8 cellular contexts compared by ENCODE assay signal in the genomic region with DNA sequence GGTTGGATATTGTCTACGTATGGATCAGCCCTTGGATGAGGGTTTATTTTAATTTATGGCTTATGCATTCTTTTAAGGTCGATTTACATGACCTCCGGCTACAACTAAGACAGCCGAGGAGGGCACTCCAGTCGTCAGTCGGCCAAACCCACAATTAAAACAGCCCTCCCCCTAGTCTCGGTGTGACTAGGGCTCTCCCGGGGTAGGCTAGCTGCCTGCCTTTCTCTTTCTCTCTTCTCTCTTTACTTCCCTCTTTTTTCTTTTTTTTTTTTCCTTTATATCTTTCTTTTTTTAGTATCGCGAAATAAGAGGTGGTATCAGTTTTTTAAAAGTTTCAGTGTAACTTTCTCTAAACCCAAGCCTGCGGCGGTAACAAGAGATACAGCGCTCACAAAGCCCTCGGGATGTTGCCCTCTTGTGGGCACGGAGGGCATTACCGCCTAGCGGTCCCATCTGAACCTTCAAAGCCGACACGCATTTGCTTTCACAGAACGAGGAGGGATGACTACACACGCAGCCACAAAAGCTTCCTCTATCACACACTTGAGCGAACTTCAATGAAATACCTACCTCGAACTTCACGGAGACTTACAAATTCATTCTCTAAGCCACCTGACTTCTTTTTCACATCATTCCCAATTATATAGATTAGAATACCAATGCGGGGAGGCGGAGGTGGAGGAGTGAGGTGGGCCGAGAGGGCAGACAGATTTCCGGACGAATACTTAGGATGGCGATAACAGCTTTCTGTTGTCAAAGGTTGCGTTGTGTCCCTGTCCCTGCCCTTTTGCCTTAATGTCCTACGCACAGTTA.
DNase-seq lines count a peak whose midpoint lies in the region; ATAC-seq, FAIRE-seq and TF ChIP-seq lines count a peak whose summit lies in the region.

No MANE protein-coding gene starts in this region.

- peak overlapping the region; percentile 70 for H3K4me3 Mint-ChIP-seq in activated naive CD8-positive, alpha-beta T cell treated with anti-CD3 and anti-CD28 coated beads, Interleukin-2, amount 10 ng/mL, durations not matched to agents 7 days and 5 days

- peaks cover 11% of the 10 kb centered on the region for H3K4me1 Mint-ChIP-seq in activated naive CD8-positive, alpha-beta T cell treated with anti-CD3 and anti-CD28 coated beads, Interleukin-2, amount 10 ng/mL, durations not matched to agents 7 days and 5 days

- H3K9me3 ChIP-seq in MG63 (no peaks in the 10 kb centered on the region), pancreas (no peaks in the 10 kb centered on the region), thyroid gland (no peaks in the 10 kb centered on the region)

- H3K27ac Mint-ChIP-seq in activated naive CD8-positive, alpha-beta T cell treated with anti-CD3 and anti-CD28 coated beads, Interleukin-2, amount 10 ng/mL, durations not matched to agents 7 days and 5 days, result peak overlapping the region; percentile 43

- 0 to 1% methylated on average over 32 of the region's 32 CpGs for WGBS in pancreas, 2 donors
- WGBS in thyroid gland, 2 donors, result 1 to 2% methylated on average over 32 of the region's 32 CpGs

- peaks cover 13% of the 10 kb centered on the region for H3K27me3 ChIP-seq in MG63
- H3K27me3 ChIP-seq in pancreas, result no peaks in the 10 kb centered on the region
- no peaks in the 10 kb centered on the region for H3K27me3 ChIP-seq in thyroid gland

- H3K36me3 Mint-ChIP-seq in activated naive CD8-positive, alpha-beta T cell treated with anti-CD3 and anti-CD28 coated beads, Interleukin-2, amount 10 ng/mL, durations not matched to agents 7 days and 5 days, result peaks cover under 1% of the 10 kb centered on the region

- peak overlapping the region; percentile 43 for H3K4me3 ChIP-seq in MG63
- H3K4me3 ChIP-seq in pancreas, result peak overlapping the region; percentile 53 to 67 (median 67)
- H3K4me3 ChIP-seq in thyroid gland (replicated peaks in 1 of 3), result peak overlapping the region; percentile 47 to 84 (median 59)

- peak in 1 of 2 donors; percentile 80 for TF ChIP-seq POLR2A in thyroid gland (IDR thresholded peaks at IDR 0.05)

- FAIRE-seq in pancreas (lab: Jason Lieb, UNC), result peak; percentile 57

- H3K36me3 ChIP-seq in MG63, result no peaks in the 10 kb centered on the region
- H3K36me3 ChIP-seq in pancreas, result no peaks in the 10 kb centered on the region
- no peaks in the 10 kb centered on the region for H3K36me3 ChIP-seq in thyroid gland

- DNase-seq in GM04503 (ENCODE audit: low read depth) (peak; percentile 28), HCEC 1CT (peak; percentile 79), MG63 (peak; percentile 71), SKM-1 (lab: John Stamatoyannopoulos, UW; ENCODE audit: unreplicated experiment) (peak; percentile 69), Right ventricle myocardium inferior (ENCODE audit: missing footprints) (peak; percentile 91), pancreas (peak; percentile 81 to 97 (median 90)), thyroid gland (peak; percentile 93 to 96)
- DNase-seq in activated naive CD8-positive, alpha-beta T cell treated with anti-CD3 and anti-CD28 coated beads, Interleukin-2, amount 10 ng/mL, durations not matched to agents 7 days and 5 days, result peak; percentile 86

- peaks cover 47% of the 10 kb centered on the region for H3K27me3 Mint-ChIP-seq in activated naive CD8-positive, alpha-beta T cell treated with anti-CD3 and anti-CD28 coated beads, Interleukin-2, amount 10 ng/mL, durations not matched to agents 7 days and 5 days

- H3K27ac ChIP-seq in pancreas (peak overlapping the region; percentile 76 to 90 (median 87)), thyroid gland (peak overlapping the region; percentile 91 to 97 (median 91))

- H3K9me3 Mint-ChIP-seq in activated naive CD8-positive, alpha-beta T cell treated with anti-CD3 and anti-CD28 coated beads, Interleukin-2, amount 10 ng/mL, durations not matched to agents 7 days and 5 days, result no peaks in the 10 kb centered on the region

- intact Hi-C loops in Right ventricle myocardium inferior (cut with DNase I), result loop anchor here (2.0 to 10.0 kb wide), 6 partner anchors 251 to 955 kb away; a partner anchor contains a TSS
- intact Hi-C loops in pancreas (cut with DNase I), result loop anchor here in 1 of 3 donors (10.0 kb wide), 1 partner anchor 951 kb away; no protein-coding TSS in a partner anchor
- intact Hi-C loops in thyroid gland (cut with DNase I), result no loop called here

- ATAC-seq in activated naive CD8-positive, alpha-beta T cell treated with anti-CD3 and anti-CD28 coated beads, Interleukin-2, amount 10 ng/mL, durations not matched to agents 7 days and 5 days (ENCODE audit: low read depth), result peak; percentile 90
- ATAC-seq in Right ventricle myocardium inferior (peak; percentile 65), pancreas (peak; percentile 68 to 85 (median 75))

- POLR2A ChIA-PET in activated naive CD8-positive, alpha-beta T cell treated with anti-CD3 and anti-CD28 coated beads, Interleukin-2, amount 10 ng/mL, durations not matched to agents 7 days and 5 days (lab: Charles Lee), result no interaction called here

- H3K4me1 ChIP-seq in pancreas, result no peaks in the 10 kb centered on the region
- peaks cover 7 to 10% of the 10 kb centered on the region in 2 donors for H3K4me1 ChIP-seq in thyroid gland

- TF ChIP-seq CTCF in pancreas (IDR thresholded peaks at IDR 0.05) (peak; percentile 89 to 96 (median 94)), thyroid gland (IDR thresholded peaks at IDR 0.05) (peak; percentile 92 to 99 (median 94))

Comparison
In these comparisons a context has a peak if more than half of its experiments do, and no peak if none do; other contexts are left out.
1. Peak in every context shown above with its lines: DNase-seq, ATAC-seq, H3K4me3 ChIP-seq and H3K27ac ChIP-seq.
2. DNase-seq: peak in every context shown above with its lines; median percentile 94 in thyroid gland; 91 in Right ventricle myocardium inferior; 90 in pancreas; 86 in activated naive CD8-positive, alpha-beta T cell treated with anti-CD3 and anti-CD28 coated beads, Interleukin-2, amount 10 ng/mL, durations not matched to agents 7 days and 5 days; 79 in HCEC 1CT; 71 in MG63; 69 in SKM-1; 28 in GM04503.